11 cellular contexts compared by ENCODE assay signal in the genomic region with DNA sequence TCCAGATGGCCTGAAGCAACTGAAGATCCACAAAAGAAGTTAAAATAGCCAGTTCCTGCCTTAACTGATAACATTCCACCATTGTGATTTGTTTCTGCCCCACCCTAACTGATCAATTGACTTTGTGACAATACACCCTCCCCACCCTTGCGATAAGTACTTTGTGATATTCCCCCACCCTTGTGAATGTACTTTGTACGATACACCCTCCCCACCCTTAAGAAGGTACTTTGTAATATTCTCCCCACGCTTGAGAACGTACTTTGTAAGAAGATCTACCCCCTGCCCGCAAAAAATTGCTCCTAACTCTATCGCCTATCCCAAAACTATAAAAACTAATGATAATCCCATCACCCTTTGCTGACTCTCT. TPM values are rescaled to one million over a fixed set of nuclear protein-coding genes. Genes with fewer than 3 reads are reported as not detected.
DNase-seq lines count a peak whose midpoint lies in the region; ATAC-seq and TF ChIP-seq lines count a peak whose summit lies in the region.
"Not testable (repeated sequence)": the region's sequence is repeated elsewhere in the genome, so short reads cannot be mapped to it uniquely, and the experiment has no call there.
"Had no signal": no experiment of that assay in that cellular context is flagged by ENCODE, and none has a peak within 500 bp of the region (broad histone marks: within the 10 kb centered on the region; RNA-seq: fewer than 3 reads in every experiment).

No MANE protein-coding gene starts in this region.

- not testable (repeated sequence) for H3K4me3 ChIP-seq in Loucy (ENCODE audit: low read length, poor library complexity, severe bottlenecking)

- not testable (repeated sequence) for H3K9me3 Mint-ChIP-seq in CD4-positive, alpha-beta T cell; activated CD4-positive, alpha-beta T cell treated with anti-CD3 and anti-CD28 coated beads, Interleukin-2, amount 10 ng/mL, durations not matched to agents 24 days and 14 days; activated naive CD4-positive, alpha-beta T cell treated with anti-CD3 and anti-CD28 coated beads, Interleukin-2, amount 10 ng/mL, durations not matched to agents 7 days and 5 days; effector memory CD8-positive, alpha-beta T cell; natural killer cell
- peaks cover 6 to 14% of the 10 kb centered on the region in 2 donors for H3K9me3 Mint-ChIP-seq in stimulated activated naive B cell treated with anti-CD40 and anti-IgM and Interleukin-4, amounts not matched to agents 10 μg/mL and 1 μg/mL and 100 μg/mL, for 72 hours

- intact Hi-C loops in CD4-positive, alpha-beta T cell (cut with DNase I, micrococcal nuclease); activated CD4-positive, alpha-beta T cell treated with anti-CD3 and anti-CD28 coated beads, Interleukin-2, amount 10 ng/mL, durations not matched to agents 24 days and 14 days (cut with micrococcal nuclease); natural killer cell (cut with micrococcal nuclease): not testable (repeated sequence)

- H2AFZ ChIP-seq in Loucy (ENCODE audit: low read length), result not testable (repeated sequence)

- H3K4me1 ChIP-seq in Loucy (ENCODE audit: insufficient read depth, low read length, poor library complexity, severe bottlenecking), result peaks cover 39% of the 10 kb centered on the region

- not testable (repeated sequence) for H3K27me3 Mint-ChIP-seq in CD4-positive, alpha-beta T cell; activated CD4-positive, alpha-beta T cell treated with anti-CD3 and anti-CD28 coated beads, Interleukin-2, amount 10 ng/mL, durations not matched to agents 24 days and 14 days; activated naive CD4-positive, alpha-beta T cell treated with anti-CD3 and anti-CD28 coated beads, Interleukin-2, amount 10 ng/mL, durations not matched to agents 7 days and 5 days; effector memory CD8-positive, alpha-beta T cell; natural killer cell (ENCODE audit: low read depth in 2 of 2); stimulated activated naive B cell treated with anti-CD40 and anti-IgM and Interleukin-4, amounts not matched to agents 10 μg/mL and 1 μg/mL and 100 μg/mL, for 72 hours

- not testable (repeated sequence) for H3K9me2 ChIP-seq in Loucy (replicated peaks; ENCODE audit: low read depth, low read length)

- H3K9ac ChIP-seq in Loucy (ENCODE audit: low read depth, low read length, poor library complexity, severe bottlenecking), result peak overlapping the region; percentile 50

- H3K27ac ChIP-seq in CD4-positive, alpha-beta T cell (ENCODE audit: low read depth, low read length), result not testable (repeated sequence)

- not testable (repeated sequence) for H3K9me3 ChIP-seq in CD4-positive, alpha-beta T cell (ENCODE audit: control insufficient read depth, low read length); Loucy (ENCODE audit: insufficient read depth, low read depth, low read length)

- POLR2A ChIA-PET in CD4-positive, alpha-beta T cell (lab: Charles Lee), result interaction anchor here (1.0 kb wide), 1 partner anchor 565 kb away, joined by 3 read pairs; a partner anchor contains a TSS

- peak overlapping the region; percentile 60 for H3K27ac Mint-ChIP-seq in CD4-positive, alpha-beta T cell
- H3K27ac Mint-ChIP-seq in activated CD4-positive, alpha-beta T cell treated with anti-CD3 and anti-CD28 coated beads, Interleukin-2, amount 10 ng/mL, durations not matched to agents 24 days and 14 days, result peak overlapping the region; percentile 59
- peak overlapping the region; percentile 1 for H3K27ac Mint-ChIP-seq in activated naive CD4-positive, alpha-beta T cell treated with anti-CD3 and anti-CD28 coated beads, Interleukin-2, amount 10 ng/mL, durations not matched to agents 7 days and 5 days
- H3K27ac Mint-ChIP-seq in effector memory CD8-positive, alpha-beta T cell, result peak overlapping the region; percentile 89 to 92
- peak overlapping the region; percentile 94 to 97 for H3K27ac Mint-ChIP-seq in natural killer cell
- H3K27ac Mint-ChIP-seq in stimulated activated naive B cell treated with anti-CD40 and anti-IgM and Interleukin-4, amounts not matched to agents 10 μg/mL and 1 μg/mL and 100 μg/mL, for 72 hours, result peak overlapping the region; percentile 90

- H3K36me3 Mint-ChIP-seq in CD4-positive, alpha-beta T cell (ENCODE audit: low read depth); effector memory CD8-positive, alpha-beta T cell (ENCODE audit: insufficient read depth); natural killer cell: not testable (repeated sequence)
- peaks cover 20% of the 10 kb centered on the region for H3K36me3 Mint-ChIP-seq in activated CD4-positive, alpha-beta T cell treated with anti-CD3 and anti-CD28 coated beads, Interleukin-2, amount 10 ng/mL, durations not matched to agents 24 days and 14 days (ENCODE audit: low read depth)
- peaks cover 17% of the 10 kb centered on the region for H3K36me3 Mint-ChIP-seq in activated naive CD4-positive, alpha-beta T cell treated with anti-CD3 and anti-CD28 coated beads, Interleukin-2, amount 10 ng/mL, durations not matched to agents 7 days and 5 days
- peaks cover 20 to 26% of the 10 kb centered on the region in 2 donors for H3K36me3 Mint-ChIP-seq in stimulated activated naive B cell treated with anti-CD40 and anti-IgM and Interleukin-4, amounts not matched to agents 10 μg/mL and 1 μg/mL and 100 μg/mL, for 72 hours

- H4K20me1 ChIP-seq in Loucy (ENCODE audit: insufficient read depth, low read length, poor library complexity, severe bottlenecking), result not testable (repeated sequence)

- H3K4me2 ChIP-seq in Loucy (ENCODE audit: low read depth, low read length, poor library complexity, severe bottlenecking), result not testable (repeated sequence)

- H3K4me3 Mint-ChIP-seq in CD4-positive, alpha-beta T cell; activated CD4-positive, alpha-beta T cell treated with anti-CD3 and anti-CD28 coated beads, Interleukin-2, amount 10 ng/mL, durations not matched to agents 24 days and 14 days; activated naive CD4-positive, alpha-beta T cell treated with anti-CD3 and anti-CD28 coated beads, Interleukin-2, amount 10 ng/mL, durations not matched to agents 7 days and 5 days: not testable (repeated sequence)
- H3K4me3 Mint-ChIP-seq in effector memory CD8-positive, alpha-beta T cell, result peak overlapping the region in 1 of 2 donors; percentile 54
- peak overlapping the region; percentile 76 for H3K4me3 Mint-ChIP-seq in natural killer cell
- peak overlapping the region; percentile 5 to 37 for H3K4me3 Mint-ChIP-seq in stimulated activated naive B cell treated with anti-CD40 and anti-IgM and Interleukin-4, amounts not matched to agents 10 μg/mL and 1 μg/mL and 100 μg/mL, for 72 hours

- not testable (repeated sequence) for H3K27me3 ChIP-seq in CD4-positive, alpha-beta T cell (ENCODE audit: control insufficient read depth, insufficient read depth, low read length); Loucy (ENCODE audit: insufficient read depth, low read length, poor library complexity, severe bottlenecking)

- not testable (repeated sequence) for H3K79me2 ChIP-seq in Loucy (ENCODE audit: insufficient read depth, low read length)

- CTCF ChIA-PET in CD4-positive, alpha-beta T cell (lab: Charles Lee); activated naive CD4-positive, alpha-beta T cell treated with anti-CD3 and anti-CD28 coated beads, Interleukin-2, amount 10 ng/mL, durations not matched to agents 7 days and 5 days (lab: Charles Lee): not testable (repeated sequence)

- DNase-seq in CD4-positive, alpha-beta T cell; activated CD4-positive, alpha-beta T cell treated with anti-CD3 and anti-CD28 coated beads, Interleukin-2, amount 10 ng/mL, durations not matched to agents 24 days and 14 days; activated naive CD4-positive, alpha-beta T cell treated with anti-CD3 and anti-CD28 coated beads, Interleukin-2, amount 10 ng/mL, durations not matched to agents 7 days and 5 days; effector memory CD8-positive, alpha-beta T cell; natural killer cell; stimulated activated naive B cell treated with anti-CD40 and anti-IgM and Interleukin-4, amounts not matched to agents 10 μg/mL and 1 μg/mL and 100 μg/mL, for 72 hours: not testable (repeated sequence)

- not testable (repeated sequence) for ATAC-seq in CD4-positive, alpha-beta T cell (ENCODE audit: poor library complexity); effector memory CD8-positive, alpha-beta T cell (replicated peaks); natural killer cell; stimulated activated naive B cell treated with anti-CD40 and anti-IgM and Interleukin-4, amounts not matched to agents 10 μg/mL and 1 μg/mL and 100 μg/mL, for 72 hours (replicated peaks)

- peaks cover 64% of the 10 kb centered on the region for H3K4me1 Mint-ChIP-seq in CD4-positive, alpha-beta T cell (ENCODE audit: low read depth)
- H3K4me1 Mint-ChIP-seq in activated CD4-positive, alpha-beta T cell treated with anti-CD3 and anti-CD28 coated beads, Interleukin-2, amount 10 ng/mL, durations not matched to agents 24 days and 14 days, result peaks cover 48% of the 10 kb centered on the region
- H3K4me1 Mint-ChIP-seq in activated naive CD4-positive, alpha-beta T cell treated with anti-CD3 and anti-CD28 coated beads, Interleukin-2, amount 10 ng/mL, durations not matched to agents 7 days and 5 days, result peaks cover 58% of the 10 kb centered on the region
- H3K4me1 Mint-ChIP-seq in effector memory CD8-positive, alpha-beta T cell (ENCODE audit: low read depth in 2 of 2), result peaks cover 48 to 53% of the 10 kb centered on the region in 2 donors
- peaks cover 67% of the 10 kb centered on the region in 2 donors for H3K4me1 Mint-ChIP-seq in natural killer cell
- peaks cover 64 to 84% of the 10 kb centered on the region in 2 donors for H3K4me1 Mint-ChIP-seq in stimulated activated naive B cell treated with anti-CD40 and anti-IgM and Interleukin-4, amounts not matched to agents 10 μg/mL and 1 μg/mL and 100 μg/mL, for 72 hours

- H3K36me3 ChIP-seq in Loucy (ENCODE audit: insufficient read depth, low read length), result not testable (repeated sequence)

- not testable (repeated sequence) for H3F3A ChIP-seq in Loucy (ENCODE audit: low read depth)

- TF ChIP-seq CTCF in CD4-positive, alpha-beta T cell (IDR thresholded peaks at IDR 0.05); Loucy (conservative IDR thresholded peaks at IDR 0.05; ENCODE audit: low read length); natural killer cell (IDR thresholded peaks at IDR 0.05): not testable (repeated sequence)

RNA-seq across cellular contexts. Expression of a gene that starts 13.9 kb away (rescaled TPM):
- total RNA-seq in CD4-positive, alpha-beta T cell, result 10 to 100 TPM; 18.4 to 19.2 TPM
- 80.4 and 81.8 TPM in 2 replicates for total RNA-seq in activated CD4-positive, alpha-beta T cell treated with anti-CD3 and anti-CD28 coated beads, Interleukin-2, amount 10 ng/mL, durations not matched to agents 24 days and 14 days
- 1 to 10 TPM in 2 of 3 donors, not detected in 1; 1.2 to 1.4 TPM for total RNA-seq in natural killer cell
- total RNA-seq: PC-3, Right ventricle myocardium superior, RPMI7951, SK-MEL-5 had no signal

RNA-seq across cellular contexts. Expression of a gene that starts 18.6 kb away (rescaled TPM):
- total RNA-seq in CD4-positive, alpha-beta T cell, result 1 to 10 TPM; 2.3 to 3.6 TPM
- 8.1 and 9.0 TPM in 2 replicates for total RNA-seq in activated CD4-positive, alpha-beta T cell treated with anti-CD3 and anti-CD28 coated beads, Interleukin-2, amount 10 ng/mL, durations not matched to agents 24 days and 14 days
- 10 to 100 TPM; 27.0 to 48.1 (median 32.3) TPM for total RNA-seq in natural killer cell

RNA-seq across cellular contexts. Expression of a gene that starts 21.0 kb away (rescaled TPM):
- total RNA-seq in CD4-positive, alpha-beta T cell, result over 10,000 TPM; 14,857 to 24,615 TPM
- 5,949 and 6,301 TPM in 2 replicates for total RNA-seq in activated CD4-positive, alpha-beta T cell treated with anti-CD3 and anti-CD28 coated beads, Interleukin-2, amount 10 ng/mL, durations not matched to agents 24 days and 14 days
- total RNA-seq in natural killer cell, result 1,000 to 10,000 TPM; 5,042 to 6,602 (median 5,874) TPM

RNA-seq across cellular contexts. Expression of a gene that starts 21.2 kb away (rescaled TPM):
- total RNA-seq in CD4-positive, alpha-beta T cell, result 10 to 100 TPM; 10.2 TPM
- 20.8 and 21.8 TPM in 2 replicates for total RNA-seq in activated CD4-positive, alpha-beta T cell treated with anti-CD3 and anti-CD28 coated beads, Interleukin-2, amount 10 ng/mL, durations not matched to agents 24 days and 14 days
- total RNA-seq in natural killer cell, result 10 to 100 TPM; 30.9 to 37.9 (median 36.8) TPM

RNA-seq across cellular contexts. Expression of a gene that starts 28.1 kb away (rescaled TPM):
- under 1 TPM; 0.08 to 0.17 TPM for total RNA-seq in CD4-positive, alpha-beta T cell
- 9.9 and 10.8 TPM in 2 replicates for total RNA-seq in activated CD4-positive, alpha-beta T cell treated with anti-CD3 and anti-CD28 coated beads, Interleukin-2, amount 10 ng/mL, durations not matched to agents 24 days and 14 days
- total RNA-seq in natural killer cell, result 1 to 10 TPM; 1.3 to 3.2 (median 1.5) TPM

Comparison
In these comparisons a context has a peak if more than half of its experiments do, and no peak if none do; other contexts are left out.
1. H3K27ac Mint-ChIP-seq: peak in every context shown above with its lines; median percentile 96 in natural killer cell; 90 in effector memory CD8-positive, alpha-beta T cell; 90 in stimulated activated naive B cell treated with anti-CD40 and anti-IgM and Interleukin-4, amounts not matched to agents 10 μg/mL and 1 μg/mL and 100 μg/mL, for 72 hours; 60 in CD4-positive, alpha-beta T cell; 59 in activated CD4-positive, alpha-beta T cell treated with anti-CD3 and anti-CD28 coated beads, Interleukin-2, amount 10 ng/mL, durations not matched to agents 24 days and 14 days; 1 in activated naive CD4-positive, alpha-beta T cell treated with anti-CD3 and anti-CD28 coated beads, Interleukin-2, amount 10 ng/mL, durations not matched to agents 7 days and 5 days.
2. RNA of a gene that starts 13.9 kb away (total RNA-seq): 80.4 to 81.8 TPM in activated CD4-positive, alpha-beta T cell treated with anti-CD3 and anti-CD28 coated beads, Interleukin-2, amount 10 ng/mL, durations not matched to agents 24 days and 14 days and 18.4 to 19.2 TPM in CD4-positive, alpha-beta T cell; 1.2 to 1.4 TPM in natural killer cell; every median in the first group is over 4 times any median in the second.